Comparison of ENCODE assay signal across 16 cellular contexts in the genomic region with DNA sequence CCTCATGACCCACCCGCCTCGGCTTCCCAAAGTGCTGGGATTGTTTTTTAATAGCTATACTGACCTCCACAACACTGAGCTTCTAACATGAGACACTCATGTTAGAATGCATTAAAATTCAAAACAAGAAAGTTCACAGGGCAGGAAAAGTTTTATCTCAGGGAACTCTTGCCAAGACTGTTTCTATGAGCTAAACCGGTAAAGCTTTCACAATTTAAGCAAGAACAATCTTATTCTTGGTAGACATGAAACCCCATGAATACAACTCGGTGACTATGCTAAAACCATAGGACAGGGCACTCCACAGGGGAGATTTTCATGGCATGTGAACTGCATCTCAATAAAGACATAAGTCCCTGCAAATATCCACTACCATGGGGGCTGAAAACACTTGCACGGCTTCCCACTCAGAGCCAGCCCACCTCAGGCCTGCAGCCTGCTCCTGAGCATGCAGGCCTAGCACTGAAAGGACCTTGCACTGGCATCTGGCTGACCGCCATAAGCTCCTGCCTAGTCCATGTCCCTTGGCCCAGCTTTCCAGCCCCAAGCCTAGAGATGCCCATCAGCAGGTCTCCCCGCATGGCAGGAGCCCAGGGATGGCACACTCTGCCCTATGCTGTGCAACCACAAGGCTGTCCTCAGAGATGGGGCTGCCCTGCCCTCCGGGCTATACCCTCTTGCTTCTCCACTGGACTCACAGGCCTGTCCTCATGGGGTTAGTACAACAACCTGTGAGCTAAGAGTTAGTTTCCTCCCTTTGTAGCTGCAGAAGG. TPM values are rescaled to one million over a fixed set of nuclear protein-coding genes. Genes with fewer than 3 reads are reported as not detected.
DNase-seq lines count a peak whose midpoint lies in the region; ATAC-seq and TF ChIP-seq lines count a peak whose summit lies in the region.
"Had no signal": no experiment of that assay in that cellular context is flagged by ENCODE, and none has a peak within 500 bp of the region (broad histone marks: within the 10 kb centered on the region; RNA-seq: fewer than 3 reads in every experiment).

No MANE protein-coding gene starts in this region.

- H3K79me2 ChIP-seq in osteoblast (ENCODE audit: insufficient read depth, low read length), result no peaks in the 10 kb centered on the region

- H3K4me3 ChIP-seq in adrenal gland (no peak overlapping the region), osteoblast (ENCODE audit: insufficient read depth, low read length) (no peak overlapping the region)
- H3K4me3 ChIP-seq: GM23338 had no signal

- no peak overlapping the region for H3K4me2 ChIP-seq in osteoblast (ENCODE audit: insufficient read depth, low read length)
- H3K4me2 ChIP-seq: GM23338 had no signal

- TF ChIP-seq POLR2A in adrenal gland (IDR thresholded peaks at IDR 0.05), result no peak

- H4K20me1 ChIP-seq in osteoblast (ENCODE audit: insufficient read depth, low read length), result peaks cover 56% of the 10 kb centered on the region

- in situ Hi-C loops in G401 (cut with HindIII; ENCODE audit: low sequenced_read_pairs), result no loop called here

- H3K9me3 ChIP-seq in adrenal gland (replicated peaks in 1 of 3) (no peaks in the 10 kb centered on the region), osteoblast (ENCODE audit: low read depth, low read length) (no peaks in the 10 kb centered on the region)

- H3K27ac ChIP-seq in adrenal gland, result peak overlapping the region in 3 of 5 donors; percentile 1 to 22 (median 2)
- no peak overlapping the region for H3K27ac ChIP-seq in osteoblast (ENCODE audit: low read depth, low read length)

- H3K27me3 ChIP-seq in adrenal gland (no peaks in the 10 kb centered on the region), osteoblast (ENCODE audit: insufficient read depth, low read length) (no peaks in the 10 kb centered on the region)

- H3K4me1 ChIP-seq in adrenal gland (replicated peaks in 1 of 2) (peaks cover 34 to 43% of the 10 kb centered on the region in 2 donors), osteoblast (ENCODE audit: insufficient read depth, low read length) (peaks cover 13% of the 10 kb centered on the region)

- intact Hi-C loops in adrenal gland (cut with DNase I) (no loop called here), left ventricle myocardium superior (cut with micrococcal nuclease) (no loop called here)

- 57 to 65% (median 60%) methylated on average over 7 to 8 of the region's 8 CpGs for WGBS in adrenal gland, 4 donors

- ATAC-seq in left ventricle myocardium superior (peak; percentile 38), GM19455 (IDR thresholded peaks at IDR 0.05; ENCODE audit: unreplicated experiment) (no peak), GM21360 (IDR thresholded peaks at IDR 0.05; ENCODE audit: unreplicated experiment) (no peak)
- ATAC-seq: GM23338 had no signal

- H3K36me3 ChIP-seq in adrenal gland (replicated peaks in 1 of 2), result peaks cover 0 to 60% of the 10 kb centered on the region in 2 donors
- peaks cover 39% of the 10 kb centered on the region for H3K36me3 ChIP-seq in osteoblast (ENCODE audit: insufficient read depth, low read length)

- DNase-seq in G401 (ENCODE audit: low spot score) (peak; percentile 22), adrenal gland (peak in 6 of 7 donors; percentile 46 to 68 (median 66)), left ventricle myocardium superior (peak; percentile 50), osteoblast (ENCODE audit: insufficient read length, low spot score, missing footprints) (peak; percentile 51), pons (ENCODE audit: low spot score) (no peak)
- DNase-seq: Calu3; CD4-positive, alpha-beta T cell; DMS79 treated with DMSO at 0.1 percent for 48 hours; GDM1; NCI-H146; NCI-H226; NCI-H526 treated with DMSO at 0.1 percent for 48 hours; RPMI8226 had no signal

- no peak overlapping the region for H2AFZ ChIP-seq in osteoblast (ENCODE audit: low read length)
- H2AFZ ChIP-seq: GM23338 had no signal

- TF ChIP-seq CTCF in adrenal gland (IDR thresholded peaks at IDR 0.05) (no peak), osteoblast (IDR thresholded peaks at IDR 0.05; ENCODE audit: extremely low read depth, low read depth, low read length) (no peak)

RNA-seq across cellular contexts. Expression of a gene that starts 58.4 kb away (rescaled TPM):
- 56.6 and 59.9 TPM in 2 replicates for total RNA-seq in G401 (2014; rRNA removed; shearing (Covaris generic))
- 10 to 100 TPM; 37.8 to 70.1 (median 63.6) TPM for total RNA-seq in adrenal gland
- 10 to 100 TPM; 24.3 to 34.6 (median 29.7) TPM for polyA plus RNA-seq in adrenal gland
- total RNA-seq in left ventricle myocardium superior, result 33.1 TPM
- total RNA-seq in osteoblast, result 40.7 and 43.4 TPM in 2 replicates
